11 cellular contexts compared by ENCODE assay signal in genomic region chr2:28233070-28233718, GRCh38.
A peak's percentile ranks its signal among the peaks of the same experiment; 100 is the strongest.
DNase-seq lines count a peak whose midpoint lies in the region; ATAC-seq and TF ChIP-seq lines count a peak whose summit lies in the region.
"Had no signal": no experiment of that assay in that cellular context is flagged by ENCODE, and none has a peak within 500 bp of the region (broad histone marks: within the 10 kb centered on the region; RNA-seq: fewer than 3 reads in every experiment).

No MANE protein-coding gene starts in this region.

- H3K4me1 ChIP-seq in SK-N-SH (ENCODE audit: control insufficient read depth in 1 of 2, insufficient read depth in 2 of 2, low read depth in 1 of 2, low read length in 1 of 2) (peaks cover 4 to 22% of the 10 kb centered on the region in 2 experiments; a peak in 3 of 4 replicates), tibial nerve (peaks cover 0 to 22% (median 0%) of the 10 kb centered on the region in 4 donors), esophagus squamous epithelium (peaks cover 0 to 21% (median 7%) of the 10 kb centered on the region in 3 donors)
- H3K4me1 ChIP-seq: neural progenitor cell had no signal

- POLR2A ChIA-PET in SK-N-SH (lab: Yijun Ruan, JAX): no interaction called here

- intact Hi-C loops in esophagus squamous epithelium (cut with DNase I): no loop called here

- H3K79me2 ChIP-seq in SK-N-SH (ENCODE audit: insufficient read depth): no peaks in the 10 kb centered on the region

- CTCF ChIA-PET in SK-N-SH (lab: Yijun Ruan, JAX): interaction anchor here (1.0 kb wide), 1 partner anchor 549 kb away, joined by 3 read pairs; no protein-coding TSS in a partner anchor

- H3K27me3 ChIP-seq in SK-N-SH (ENCODE audit: insufficient read depth) (no peaks in the 10 kb centered on the region), tibial nerve (no peaks in the 10 kb centered on the region), esophagus squamous epithelium (no peaks in the 10 kb centered on the region)
- H3K27me3 ChIP-seq: neural progenitor cell had no signal

- H2AFZ ChIP-seq in SK-N-SH (ENCODE audit: low read depth): no peak overlapping the region
- H2AFZ ChIP-seq: neural progenitor cell had no signal

- H3K36me3 ChIP-seq in SK-N-SH (replicated peaks in 1 of 2; ENCODE audit: control insufficient read depth in 1 of 2, insufficient read depth in 2 of 2, low read length in 1 of 2) (no peaks in the 10 kb centered on the region), tibial nerve (no peaks in the 10 kb centered on the region), esophagus squamous epithelium (no peaks in the 10 kb centered on the region)
- H3K36me3 ChIP-seq: neural progenitor cell had no signal

- no peak overlapping the region for H3K4me3 ChIP-seq in SK-N-SH (ENCODE audit: low read depth in 2 of 2, low read length in 1 of 2)
- no peak overlapping the region for H3K4me3 ChIP-seq in tibial nerve
- H3K4me3 ChIP-seq in esophagus squamous epithelium: no peak overlapping the region
- H3K4me3 ChIP-seq: neural progenitor cell had no signal

- no peaks in the 10 kb centered on the region for H3K9me3 ChIP-seq in SK-N-SH
- no peaks in the 10 kb centered on the region for H3K9me3 ChIP-seq in tibial nerve
- no peaks in the 10 kb centered on the region for H3K9me3 ChIP-seq in esophagus squamous epithelium

- no peak for TF ChIP-seq RAD21 in SK-N-SH (IDR thresholded peaks at IDR 0.05; ENCODE audit: low read length)

- H3F3A ChIP-seq in SK-N-SH (replicated peaks; ENCODE audit: insufficient read depth): no peaks in the 10 kb centered on the region

- H3K4me2 ChIP-seq in SK-N-SH: no peak overlapping the region
- H3K4me2 ChIP-seq: neural progenitor cell had no signal

- ATAC-seq in left lobe of liver (peak; percentile 85), HG02610 (IDR thresholded peaks at IDR 0.05; ENCODE audit: unreplicated experiment) (no peak)
- ATAC-seq: WTC11 had no signal

- H3K9me2 ChIP-seq in SK-N-SH: no peaks in the 10 kb centered on the region

- no peaks in the 10 kb centered on the region for H4K20me1 ChIP-seq in SK-N-SH (ENCODE audit: insufficient read depth)

- TF ChIP-seq CTCF in SK-N-SH (IDR thresholded peaks at IDR 0.05) (no peak), tibial nerve (IDR thresholded peaks at IDR 0.05) (no peak), esophagus squamous epithelium (IDR thresholded peaks at IDR 0.05) (no peak)

- peak overlapping the region in 1 of 2 experiments; percentile 11; a peak in 2 of 4 replicates for H3K27ac ChIP-seq in SK-N-SH (ENCODE audit: low read depth in 2 of 2, low read length in 1 of 2)
- H3K27ac ChIP-seq in tibial nerve: peak overlapping the region in 3 of 4 donors; percentile 15 to 39 (median 32)
- peak overlapping the region in 2 of 4 donors; percentile 44 to 49 for H3K27ac ChIP-seq in esophagus squamous epithelium
- H3K27ac ChIP-seq: neural progenitor cell had no signal

- TF ChIP-seq POLR2A in tibial nerve (IDR thresholded peaks at IDR 0.05) (no peak), esophagus squamous epithelium (IDR thresholded peaks at IDR 0.05) (no peak)

- H3K9ac ChIP-seq in SK-N-SH: no peak overlapping the region
- H3K9ac ChIP-seq: neural progenitor cell had no signal

- DNase-seq in EH (ENCODE audit: low read depth) (peak; percentile 48), SK-N-SH (no peak), left lobe of liver (ENCODE audit: low spot score) (no peak), tibial nerve (ENCODE audit: low spot score in 2 of 2) (no peak), esophagus squamous epithelium (lab: John Stamatoyannopoulos, UW) (no peak), NCI-H1930 (lab: John Stamatoyannopoulos, UW) (no peak)
- DNase-seq: hypothalamus, NCI-H1092 treated with DMSO at 0.1 percent for 48 hours had no signal

- TF ChIP-seq EP300 in SK-N-SH (IDR thresholded peaks at IDR 0.05; ENCODE audit: borderline replicate concordance in 1 of 2, low read depth in 1 of 2, low read length in 1 of 2) (no peak), tibial nerve (IDR thresholded peaks at IDR 0.05) (no peak)

- WGBS in SK-N-SH (ENCODE audit: low lambda C conversion rate): 68% methylated on average over 7 of the region's 7 CpGs
- 55 to 61% methylated on average over 7 of the region's 7 CpGs for WGBS in tibial nerve, 2 donors
- WGBS in esophagus squamous epithelium, 2 donors: 65 to 79% methylated on average over 7 of the region's 7 CpGs

TF ChIP-seq in SK-N-SH, 30 proteins besides CTCF, POLR2A, EP300 and RAD21:
- TF ChIP-seq NRF1 (IDR thresholded peaks at IDR 0.05; ENCODE audit: low read depth, low read length): no peak
- TF ChIP-seq MEF2A (IDR thresholded peaks at IDR 0.05; ENCODE audit: borderline replicate concordance, low read depth): no peak
- no peak for TF ChIP-seq MXI1 (IDR thresholded peaks at IDR 0.05; ENCODE audit: low read depth, low read length)
- no peak for TF ChIP-seq FOXJ3 (CRISPR knock-in tag; IDR thresholded peaks at IDR 0.05)
- TF ChIP-seq TAF1 (IDR thresholded peaks at IDR 0.05; ENCODE audit: borderline replicate concordance, low read depth, low read length): no peak
- TF ChIP-seq PBX3 (IDR thresholded peaks at IDR 0.05): 0 out of 2 replicates have a peak, but pooled peaks have one; percentile 22
- no peak for TF ChIP-seq USF1 (IDR thresholded peaks at IDR 0.05; ENCODE audit: borderline replicate concordance, low read depth)
- 0 out of 2 replicates have a peak, but pooled peaks have one; percentile 28 for TF ChIP-seq NFIC (IDR thresholded peaks at IDR 0.05; ENCODE audit: borderline replicate concordance)
- TF ChIP-seq POLR2AphosphoS5 (IDR thresholded peaks at IDR 0.05; ENCODE audit: low read depth, low read length): no peak
- no peak for TF ChIP-seq YY1 (IDR thresholded peaks at IDR 0.05; ENCODE audit: low read depth)
- no peak for TF ChIP-seq FOSL2 (IDR thresholded peaks at IDR 0.05; ENCODE audit: borderline replicate concordance, low read depth)
- TF ChIP-seq RCOR1 (IDR thresholded peaks at IDR 0.05; ENCODE audit: low read length): no peak
- 0 out of 2 replicates have a peak, but pooled peaks have one; percentile 21 for TF ChIP-seq REST (IDR thresholded peaks at IDR 0.05; ENCODE audit: low read depth, low read length)
- TF ChIP-seq TEAD4 (IDR thresholded peaks at IDR 0.05; ENCODE audit: borderline replicate concordance, insufficient read depth): no peak
- no peak for TF ChIP-seq GATA2 (CRISPR knock-in tag; IDR thresholded peaks at IDR 0.05)
- TF ChIP-seq SIN3A (IDR thresholded peaks at IDR 0.05; ENCODE audit: borderline replicate concordance, low read depth, low read length): no peak
- TF ChIP-seq FOXM1 (IDR thresholded peaks at IDR 0.05; ENCODE audit: low read depth): no peak
- no peak for TF ChIP-seq SMC3 (IDR thresholded peaks at IDR 0.05; ENCODE audit: low read depth, low read length)
- TF ChIP-seq TCF12 (IDR thresholded peaks at IDR 0.05): 0 out of 2 replicates have a peak, but pooled peaks have one; percentile 16
- TF ChIP-seq ELF1 (IDR thresholded peaks at IDR 0.05): no peak
